23 cellular contexts compared by ENCODE assay signal in the genomic region with DNA sequence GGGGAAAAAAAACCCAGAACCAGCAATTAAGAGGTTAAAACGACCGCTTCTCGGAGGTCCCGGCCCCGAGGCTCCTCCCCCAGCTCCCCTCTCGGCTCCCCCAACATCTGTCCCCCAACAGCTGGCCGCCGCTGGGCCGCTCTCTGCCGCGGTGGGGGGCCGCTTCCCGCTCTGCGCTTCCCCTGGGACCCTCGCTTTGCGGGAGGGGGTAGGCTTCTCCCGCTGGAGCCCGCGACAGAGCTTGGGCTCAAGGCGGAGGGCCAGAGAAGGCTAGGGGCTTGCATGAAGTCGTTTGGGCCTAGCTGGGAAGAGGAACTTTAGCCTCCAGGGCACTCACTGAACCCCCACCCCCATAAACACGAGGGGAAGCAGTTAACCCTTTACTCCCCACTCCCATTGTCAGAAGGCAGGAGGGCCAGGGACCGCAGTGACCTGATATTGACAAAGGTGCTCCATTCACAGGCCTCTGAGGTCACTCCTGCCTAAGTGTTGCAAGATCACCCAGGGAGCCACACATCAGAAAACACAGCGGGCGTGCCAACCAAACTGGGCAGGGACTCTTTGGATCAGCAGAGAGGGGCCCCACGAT. TPM values are rescaled to one million over a fixed set of nuclear protein-coding genes. Genes with fewer than 3 reads are reported as not detected.
DNase-seq lines count a peak whose midpoint lies in the region; ATAC-seq lines count a peak whose summit lies in the region.
"Had no signal": no experiment of that assay in that cellular context is flagged by ENCODE, and none has a peak within 500 bp of the region (broad histone marks: within the 10 kb centered on the region; RNA-seq: fewer than 3 reads in every experiment).

No MANE protein-coding gene starts in this region.

- H3K27me3 ChIP-seq in SJCRH30, result no peaks in the 10 kb centered on the region

- DNase-seq in DMS53 (lab: John Stamatoyannopoulos, UW), result peak; percentile 25
- DNase-seq in DMS53 treated with DMSO at 0.1 percent for 48 hours (lab: John Stamatoyannopoulos, UW; ENCODE audit: unreplicated experiment), result no peak
- DNase-seq in SJCRH30, result peak; percentile 87 to 89
- DNase-seq in retina, result peak; percentile 49
- DNase-seq in foreskin melanocyte, result no peak
- DNase-seq: 8988T; activated CD4-positive, alpha-beta memory T cell treated with anti-CD3 and anti-CD28 coated beads, Interleukin-2, amount 10 ng/mL, durations not matched to agents 7 days and 5 days; activated T-cell treated with anti-CD3 and anti-CD28 coated beads, Interleukin-2, amount 50 U/mL, for 24 hours; CD4-positive, CD25-positive, alpha-beta regulatory T cell; DND-41; naive thymus-derived CD8-positive, alpha-beta T cell; NCI-H1105; NCI-H2081 treated with DMSO at 0.1 percent for 48 hours; NCI-H524 treated with DMSO at 0.1 percent for 48 hours; Right ventricle myocardium superior; stimulated activated CD4-positive, alpha-beta T cell treated with anti-CD3 and anti-CD28 coated beads, Interleukin-12 subunit alpha, Interleukin-12 subunit beta, amount 100 ng/mL, for 4 hours; thyroid gland had no signal

- H3K27ac ChIP-seq in SJCRH30, result peak overlapping the region; percentile 47
- H3K27ac ChIP-seq: prostate gland, thyroid gland had no signal

- H3K4me3 ChIP-seq in SJCRH30, result peak overlapping the region; percentile 50
- H3K4me3 ChIP-seq in iPS-18c (ENCODE audit: insufficient read depth, low read depth, low read length), result peak overlapping the region; percentile 26
- H3K4me3 ChIP-seq: prostate gland, thyroid gland had no signal

- H3K9me3 ChIP-seq in SJCRH30 (replicated peaks) (no peaks in the 10 kb centered on the region), iPS-18c (ENCODE audit: control insufficient read depth, insufficient read depth, low read length) (peaks cover 4% of the 10 kb centered on the region)
- H3K9me3 ChIP-seq: prostate gland, thyroid gland had no signal

- ATAC-seq in HG03025 (IDR thresholded peaks at IDR 0.05; ENCODE audit: low FRiP score, unreplicated experiment) (no peak), esophagus mucosa (no peak)
- ATAC-seq: HCT116; naive thymus-derived CD8-positive, alpha-beta T cell; stimulated activated effector memory CD8-positive, alpha-beta T cell treated with anti-CD3 and anti-CD28 coated beads, Interleukin-12 subunit alpha, Interleukin-12 subunit beta, amount 100 ng/mL, for 72 hours had no signal

- no peaks in the 10 kb centered on the region for H3K36me3 ChIP-seq in SJCRH30
- H3K36me3 ChIP-seq: prostate gland, thyroid gland had no signal

- H3K4me1 ChIP-seq in SJCRH30, result peaks cover 4% of the 10 kb centered on the region; the same call in 1 of the 2 replicates
- H3K4me1 ChIP-seq: prostate gland had no signal

RNA-seq across cellular contexts. Expression of a gene that starts 7.4 kb away (rescaled TPM):
- 6.1 and 6.3 TPM in 2 replicates for total RNA-seq in SJCRH30 (2014; rRNA removed; shearing (Covaris generic))
- total RNA-seq in esophagus mucosa, result 1.3 TPM
- total RNA-seq: activated CD4-positive, alpha-beta memory T cell treated with anti-CD3 and anti-CD28 coated beads, Interleukin-2, amount 10 ng/mL, durations not matched to agents 7 days and 5 days; CD4-positive, CD25-positive, alpha-beta regulatory T cell had no signal

RNA-seq across cellular contexts. Expression of a gene that starts 43.3 kb away (rescaled TPM):
- 23.9 and 29.4 TPM in 2 replicates for total RNA-seq in SJCRH30 (2014; rRNA removed; shearing (Covaris generic))
- total RNA-seq in esophagus mucosa, result 15.7 TPM

RNA-seq across cellular contexts. Expression of a gene that starts 43.4 kb away (rescaled TPM):
- 68.0 and 72.0 TPM in 2 replicates for total RNA-seq in SJCRH30 (2014; rRNA removed; shearing (Covaris generic))
- 36.5 TPM for total RNA-seq in esophagus mucosa

Comparison
In these comparisons a context has a peak if more than half of its experiments do, and no peak if none do; other contexts are left out.
1. DNase-seq: peak in DMS53 (single experiment), SJCRH30 (2 of 2) and retina (single experiment); none in DMS53 treated with DMSO at 0.1 percent for 48 hours (single experiment) and foreskin melanocyte (single experiment).